In genomic region chr9:123761905-123762605, GRCh38 we compare ENCODE assay signal across 15 cellular contexts.
A peak's percentile ranks its signal among the peaks of the same experiment; 100 is the strongest.
DNase-seq lines count a peak whose midpoint lies in the region; ATAC-seq and TF ChIP-seq lines count a peak whose summit lies in the region.
"Had no signal": no experiment of that assay in that cellular context is flagged by ENCODE, and none has a peak within 500 bp of the region (broad histone marks: within the 10 kb centered on the region; RNA-seq: fewer than 3 reads in every experiment).

No MANE protein-coding gene starts in this region.

- H3K4me1 ChIP-seq in HUES64 (ENCODE audit: insufficient read depth, low read length) (peaks cover 28% of the 10 kb centered on the region), liver (ENCODE audit: control insufficient read depth in 4 of 4, insufficient read depth in 4 of 4, low read length in 3 of 4) (peaks cover 6 to 30% (median 25%) of the 10 kb centered on the region in 4 donors)

- WGBS in HUES64: 59% methylated on average over 4 of the region's 4 CpGs
- WGBS in liver: 35% methylated on average over 4 of the region's 4 CpGs

- H3K27ac ChIP-seq in HUES64 (ENCODE audit: low read depth, low read length) (peak overlapping the region; percentile 38; the same call in 1 of the 2 replicates), liver (ENCODE audit: low read depth in 1 of 2, low read length in 2 of 2) (peak overlapping the region; percentile 60 to 72)
- H3K27ac ChIP-seq: HL-60, vagina had no signal

- DNase-seq in dedifferentiated amniotic fluid mesenchymal stem cell (ENCODE audit: extremely low spot score) (peak; percentile 19), NCI-H146 treated with DMSO at 0.1 percent for 48 hours (lab: John Stamatoyannopoulos, UW; ENCODE audit: unreplicated experiment) (no peak)
- no peak for DNase-seq in activated CD4-positive, alpha-beta T cell treated with anti-CD3 and anti-CD28 coated beads, Interleukin-2, amount 50 U/mL, for 4 hours
- DNase-seq: activated B cell treated with CpG ODN at 0.5 μM for 24 hours, activated gamma-delta T cell treated with Interleukin-2 at 50 U/mL for 16 hours, foreskin fibroblast, NCI-H1930, NCI-H526, stomach had no signal

- H3K9ac ChIP-seq in HUES64 (ENCODE audit: low read depth, low read length) (no peak overlapping the region), liver (ENCODE audit: low read depth in 1 of 2, low read length in 2 of 2) (peak overlapping the region in 1 of 2 donors; percentile 72)

- peak in 1 of 2 donors; percentile 36 for TF ChIP-seq RAD21 in liver (IDR thresholded peaks at IDR 0.05)

- no peak overlapping the region for H3K4me3 ChIP-seq in HUES64 (ENCODE audit: low read length)
- H3K4me3 ChIP-seq in liver (ENCODE audit: low read depth in 1 of 3, low read length in 3 of 3): peak overlapping the region in 1 of 3 donors; percentile 10
- H3K4me3 ChIP-seq: stomach, vagina had no signal

- H3K36me3 ChIP-seq in HUES64 (ENCODE audit: insufficient read depth, low read length) (no peaks in the 10 kb centered on the region), liver (ENCODE audit: control insufficient read depth in 4 of 4, insufficient read depth in 3 of 4, low read depth in 1 of 4, low read length in 3 of 4) (peaks cover 0 to 5% (median 0%) of the 10 kb centered on the region in 4 donors)
- H3K36me3 ChIP-seq: vagina had no signal

- no peaks in the 10 kb centered on the region for H3K9me3 ChIP-seq in HUES64 (ENCODE audit: insufficient read depth, low read depth, low read length)
- H3K9me3 ChIP-seq in liver (ENCODE audit: control insufficient read depth in 4 of 4, low read length in 3 of 4): no peaks in the 10 kb centered on the region
- H3K9me3 ChIP-seq: stomach, vagina had no signal

- TF ChIP-seq CTCF in liver (IDR thresholded peaks at IDR 0.05; ENCODE audit: low read depth, low read length, missing input control): no peak

- no peak for ATAC-seq in GM21423 (IDR thresholded peaks at IDR 0.05; ENCODE audit: unreplicated experiment)
- no peak for ATAC-seq in esophagus mucosa

- no peaks in the 10 kb centered on the region for H3K27me3 ChIP-seq in HUES64 (ENCODE audit: insufficient read depth, low read length)
- no peaks in the 10 kb centered on the region for H3K27me3 ChIP-seq in liver (ENCODE audit: control insufficient read depth in 4 of 4, insufficient read depth in 4 of 4, low read length in 3 of 4)
- H3K27me3 ChIP-seq: stomach, vagina had no signal

TF ChIP-seq in liver, 16 proteins besides CTCF, POLR2A, EP300 and RAD21:
- TF ChIP-seq MAX (IDR thresholded peaks at IDR 0.05): peak; percentile 66
- TF ChIP-seq JUND (IDR thresholded peaks at IDR 0.05): no peak
- TF ChIP-seq EGR1 (IDR thresholded peaks at IDR 0.05; ENCODE audit: low read depth in 2 of 2): no peak
- peak; percentile 84 for TF ChIP-seq HNF4G (IDR thresholded peaks at IDR 0.05)
- peak; percentile 80 for TF ChIP-seq SP1 (IDR thresholded peaks at IDR 0.05)
- TF ChIP-seq NR2F2 (IDR thresholded peaks at IDR 0.05): no peak
- TF ChIP-seq HNF4A (conservative IDR thresholded peaks at IDR 0.05): peak; percentile 94 to 95
- no peak for TF ChIP-seq TAF1 (conservative IDR thresholded peaks at IDR 0.05)
- no peak for TF ChIP-seq GABPA (IDR thresholded peaks at IDR 0.05 in 1 of 2, conservative IDR thresholded peaks at IDR 0.05 in 1 of 2)
- TF ChIP-seq ZBTB33 (IDR thresholded peaks at IDR 0.05): peak; percentile 63
- TF ChIP-seq REST (IDR thresholded peaks at IDR 0.05): peak; percentile 58
- peak; percentile 72 for TF ChIP-seq YY1 (IDR thresholded peaks at IDR 0.05)
- TF ChIP-seq, protein P1, sequence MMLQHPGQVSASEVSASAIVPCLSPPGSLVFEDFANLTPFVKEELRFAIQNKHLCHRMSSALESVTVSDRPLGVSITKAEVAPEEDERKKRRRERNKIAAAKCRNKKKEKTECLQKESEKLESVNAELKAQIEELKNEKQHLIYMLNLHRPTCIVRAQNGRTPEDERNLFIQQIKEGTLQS (IDR thresholded peaks at IDR 0.05): no peak
- peak; percentile 58 to 72 for TF ChIP-seq RXRA (IDR thresholded peaks at IDR 0.05)
- TF ChIP-seq FOXA2 (IDR thresholded peaks at IDR 0.05): no peak
- peak; percentile 9 for TF ChIP-seq FOXA1 (IDR thresholded peaks at IDR 0.05)
